ENCODE assay signal across 28 cellular contexts in the genomic region with DNA sequence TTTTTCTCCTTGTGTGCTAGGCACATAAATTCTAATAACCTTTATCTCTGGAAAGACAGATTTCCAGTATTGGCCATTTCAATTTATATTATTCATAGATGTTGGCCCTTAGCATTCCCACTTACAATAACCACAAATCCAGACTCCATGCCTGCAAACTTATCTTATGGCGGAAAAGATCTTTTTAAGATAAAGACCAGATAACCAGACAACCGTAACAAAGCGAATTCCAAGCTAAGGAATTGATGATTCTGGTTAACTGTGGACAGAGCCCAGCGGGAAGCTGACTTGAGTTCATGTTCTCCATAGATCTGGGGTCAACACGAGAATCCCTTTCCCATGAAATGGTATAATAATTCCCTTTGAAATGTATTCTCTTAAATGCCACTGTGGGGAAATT.
"Had no signal": no experiment of that assay in that cellular context is flagged by ENCODE, and none has a peak within 500 bp of the region (broad histone marks: within the 10 kb centered on the region; RNA-seq: fewer than 3 reads in every experiment).

No MANE protein-coding gene starts in this region.

- H3K4me1 ChIP-seq: left lung, neural progenitor cell, right lobe of liver, stomach, testis, thyroid gland, upper lobe of left lung had no signal

- H3K27ac ChIP-seq: left lung, neural progenitor cell, neutrophil, ovary, right atrium auricular region, right lobe of liver, stomach, testis, thyroid gland, transverse colon, upper lobe of left lung, vagina had no signal

- H3K4me2 ChIP-seq: neural progenitor cell had no signal

- DNase-seq: hypothalamus; immature natural killer cell; kidney; left colon; left lung; naive B cell; natural killer cell; nephron progenitor cell; occipital lobe; ovary; right lobe of liver; stimulated activated CD4-positive, alpha-beta T cell treated with anti-CD3 and anti-CD28 coated beads, Interleukin-12 subunit alpha, Interleukin-12 subunit beta, amount 100 ng/mL, for 4 hours; stimulated activated CD4-positive, alpha-beta T cell treated with anti-CD3 and anti-CD28 coated beads, Interleukin-15, amount 100 ng/mL, for 24 hours; stimulated activated CD4-positive, alpha-beta T cell treated with anti-CD3 and anti-CD28 coated beads, Interleukin-2, amount 100 ng/mL, for 24 hours; stimulated activated CD4-positive, alpha-beta T cell treated with anti-CD3 and anti-CD28 coated beads, Interleukin-4, amount 100 ng/mL, for 1 hour; stimulated activated naive B cell treated with anti-CD40 and anti-IgM and Interleukin-4, amounts not matched to agents 10 μg/mL and 1 μg/mL and 100 μg/mL, for 72 hours; stimulated activated naive CD8-positive, alpha-beta T cell treated with anti-CD3 and anti-CD28 coated beads, Interleukin-15, Interleukin-2, amounts not matched to agents 100 U/mL and 50 U/mL, for 24 hours; stomach; testis; thyroid gland; transverse colon; upper lobe of left lung had no signal

- H3K9me3 ChIP-seq: left lung, neutrophil, ovary, right atrium auricular region, right lobe of liver, stomach, testis, thyroid gland, transverse colon, upper lobe of left lung, vagina had no signal

- H3K4me3 ChIP-seq: left lung, lung, neural progenitor cell, ovary, right atrium auricular region, right lobe of liver, stomach, testis, thyroid gland, transverse colon, upper lobe of left lung, vagina had no signal

- H3K36me3 ChIP-seq: left lung, neural progenitor cell, neutrophil, ovary, right atrium auricular region, right lobe of liver, stomach, thyroid gland, transverse colon, upper lobe of left lung, vagina had no signal

- H3K4me1 Mint-ChIP-seq: naive B cell had no signal

- H3K9me3 Mint-ChIP-seq: immature natural killer cell, natural killer cell, neural progenitor cell had no signal

- H3K36me3 Mint-ChIP-seq: immature natural killer cell; naive B cell; natural killer cell; stimulated activated naive B cell treated with anti-CD40 and anti-IgM and Interleukin-4, amounts not matched to agents 10 μg/mL and 1 μg/mL and 100 μg/mL, for 72 hours had no signal

- H3K27ac Mint-ChIP-seq: immature natural killer cell; natural killer cell; nephron progenitor cell; neural progenitor cell; progenitor cell of endocrine pancreas; stimulated activated naive B cell treated with anti-CD40 and anti-IgM and Interleukin-4, amounts not matched to agents 10 μg/mL and 1 μg/mL and 100 μg/mL, for 72 hours had no signal

- H2AFZ ChIP-seq: neural progenitor cell had no signal

- H3K4me3 Mint-ChIP-seq: immature natural killer cell; naive B cell; natural killer cell; nephron progenitor cell; neural progenitor cell; stimulated activated naive B cell treated with anti-CD40 and anti-IgM and Interleukin-4, amounts not matched to agents 10 μg/mL and 1 μg/mL and 100 μg/mL, for 72 hours had no signal

- H3K27me3 Mint-ChIP-seq: progenitor cell of endocrine pancreas; stimulated activated naive B cell treated with anti-CD40 and anti-IgM and Interleukin-4, amounts not matched to agents 10 μg/mL and 1 μg/mL and 100 μg/mL, for 72 hours had no signal

- H3K27me3 ChIP-seq: left lung, neural progenitor cell, neutrophil, ovary, right atrium auricular region, right lobe of liver, stomach, testis, thyroid gland, transverse colon, upper lobe of left lung, vagina had no signal

- ATAC-seq: left colon; left lung; natural killer cell; right lobe of liver; stimulated activated naive B cell treated with anti-CD40 and anti-IgM and Interleukin-4, amounts not matched to agents 10 μg/mL and 1 μg/mL and 100 μg/mL, for 72 hours; stimulated activated naive CD8-positive, alpha-beta T cell treated with anti-CD3 and anti-CD28 coated beads, Interleukin-15, Interleukin-2, amounts not matched to agents 100 U/mL and 50 U/mL, for 24 hours had no signal
